Comparison of ENCODE assay signal across 8 cellular contexts in the genomic region with DNA sequence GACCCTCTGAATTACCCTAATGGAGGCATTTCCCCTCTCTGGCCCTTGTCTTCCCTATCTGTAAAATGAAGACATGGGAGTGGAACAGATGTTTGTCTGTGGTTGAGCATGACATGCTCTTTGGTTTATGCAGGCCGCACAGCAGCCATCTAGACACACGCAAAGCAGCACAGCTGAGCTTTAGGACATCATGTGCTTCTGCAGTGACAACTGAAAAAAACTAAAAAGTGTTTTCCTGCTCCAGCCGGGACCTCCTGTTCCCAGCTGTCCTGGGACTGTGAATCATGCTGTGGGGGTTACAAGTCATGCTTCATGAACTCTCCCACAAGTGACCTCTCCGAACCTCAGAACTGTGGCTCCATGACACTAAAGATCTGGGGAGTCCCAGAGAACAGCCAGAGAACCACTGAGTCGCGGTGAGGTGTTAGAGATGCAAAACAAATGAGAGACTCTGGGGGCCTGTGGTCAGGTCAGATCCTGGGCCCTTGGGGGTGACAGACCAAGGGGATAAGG. TPM values are rescaled to one million over a fixed set of nuclear protein-coding genes. Genes with fewer than 3 reads are reported as not detected.
A peak's percentile ranks its signal among the peaks of the same experiment; 100 is the strongest.
DNase-seq lines count a peak whose midpoint lies in the region; ATAC-seq and TF ChIP-seq lines count a peak whose summit lies in the region.

No MANE protein-coding gene starts in this region.

- H3K27me3 Mint-ChIP-seq in neural crest cell (ENCODE audit: low read depth), result peaks cover 33% of the 10 kb centered on the region

- ATAC-seq in GM18858 (IDR thresholded peaks at IDR 0.05; ENCODE audit: unreplicated experiment), result peak; percentile 46
- ATAC-seq in HG02610 (IDR thresholded peaks at IDR 0.05; ENCODE audit: unreplicated experiment), result peak; percentile 76

- DNase-seq in OCI-M1 (lab: John Stamatoyannopoulos, UW) (peak; percentile 73), dedifferentiated amniotic fluid mesenchymal stem cell (ENCODE audit: extremely low spot score) (peak; percentile 32), neural crest cell (ENCODE audit: low read depth, low spot score) (no peak), amniotic stem cell (lab: John Stamatoyannopoulos, UW) (no peak), G401 (ENCODE audit: low spot score) (no peak), T-helper 9 cell (no peak)

- no peaks in the 10 kb centered on the region for H3K36me3 Mint-ChIP-seq in neural crest cell (ENCODE audit: low read depth)

- H3K4me1 Mint-ChIP-seq in neural crest cell, result peaks cover 15% of the 10 kb centered on the region

- no peaks in the 10 kb centered on the region for H3K9me3 Mint-ChIP-seq in neural crest cell

- TF ChIP-seq CTCF in neural crest cell (conservative IDR thresholded peaks at IDR 0.05), result no peak

- in situ Hi-C loops in G401 (cut with HindIII; ENCODE audit: low sequenced_read_pairs), result no loop called here

- H3K4me3 Mint-ChIP-seq in neural crest cell, result peak overlapping the region; percentile 52

- H3K27ac Mint-ChIP-seq in neural crest cell (ENCODE audit: unreplicated experiment), result no peak overlapping the region

RNA-seq across cellular contexts. Expression of a gene that starts 1.7 kb away (rescaled TPM):
- 5.7 and 7.0 TPM in 2 replicates for total RNA-seq in neural crest cell
- 19.4 and 25.0 TPM in 2 replicates for total RNA-seq in G401 (2014; rRNA removed; shearing (Covaris generic))

RNA-seq across cellular contexts. Expression of a gene that starts 21.4 kb away (rescaled TPM):
- total RNA-seq in neural crest cell, result 77.3 and 83.3 TPM in 2 replicates
- 31.0 and 47.0 TPM in 2 replicates for total RNA-seq in G401 (2014; rRNA removed; shearing (Covaris generic))

Comparison
In these comparisons a context has a peak if more than half of its experiments do, and no peak if none do; other contexts are left out.
1. DNase-seq: peak in OCI-M1 (single experiment) and dedifferentiated amniotic fluid mesenchymal stem cell (single experiment); none in neural crest cell (single experiment), amniotic stem cell (single experiment), G401 (single experiment) and T-helper 9 cell (single experiment).